ENCODE assay signal across 7 cellular contexts in the genomic region with DNA sequence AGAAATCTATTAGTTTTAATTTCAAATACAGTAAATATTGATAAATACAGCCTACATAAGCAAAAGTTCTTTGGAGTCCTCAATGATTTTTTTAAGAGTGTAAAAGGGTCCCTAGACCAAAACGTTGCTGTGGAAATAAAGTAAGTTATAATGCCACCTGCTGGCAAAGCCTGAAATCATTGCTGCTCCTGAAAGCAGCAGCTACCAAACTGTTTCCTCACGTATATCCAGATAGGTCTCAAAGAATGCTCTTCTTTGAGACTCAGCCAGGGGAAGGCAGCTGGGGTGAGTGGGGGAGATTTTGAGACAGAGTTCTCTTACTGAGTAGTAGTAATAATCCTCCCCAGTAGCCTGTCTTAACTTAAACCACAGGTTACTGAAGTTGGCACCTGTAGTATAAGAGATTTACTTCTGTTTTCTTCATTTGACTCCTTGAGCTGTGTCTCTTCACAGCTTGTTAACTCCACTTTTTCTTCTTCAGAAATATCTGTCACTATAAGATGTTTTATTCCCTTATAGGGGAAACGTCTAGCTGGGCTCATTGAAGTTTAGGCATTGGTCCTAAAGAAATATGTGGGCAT.
DNase-seq lines count a peak whose midpoint lies in the region; ATAC-seq and TF ChIP-seq lines count a peak whose summit lies in the region.

No MANE protein-coding gene starts in this region.

- H3K27me3 ChIP-seq in DND-41 (ENCODE audit: insufficient read depth, low read length, poor library complexity), result no peaks in the 10 kb centered on the region
- H3K27me3 ChIP-seq in H9 (ENCODE audit: insufficient read depth, low read length), result no peaks in the 10 kb centered on the region
- H3K27me3 ChIP-seq in right atrium auricular region, result no peaks in the 10 kb centered on the region

- peak; percentile 51 for DNase-seq in DND-41
- peak; percentile 54 for DNase-seq in H9
- DNase-seq in NCI-H526 (lab: John Stamatoyannopoulos, UW), result peak; percentile 28 to 75
- DNase-seq in activated naive CD8-positive, alpha-beta T cell treated with anti-CD3 and anti-CD28 coated beads for 36 hours, result peak; percentile 7
- no peak for DNase-seq in right atrium auricular region (ENCODE audit: low spot score)
- peak; percentile 16 to 19 for DNase-seq in stimulated activated CD4-positive, alpha-beta T cell treated with anti-CD3 and anti-CD28 coated beads, Interleukin-2, amount 100 ng/mL, for 48 hours
- no peak for DNase-seq in NOMO-1 treated with dmso at 0.1 percent for 144 hours (lab: John Stamatoyannopoulos, UW; ENCODE audit: unreplicated experiment)

- no peak overlapping the region for H2BK15ac ChIP-seq in H9 (ENCODE audit: low read depth, low read length)

- H3T11ph ChIP-seq in H9 (ENCODE audit: low read length), result no peak overlapping the region

- no peak overlapping the region for H4K91ac ChIP-seq in H9 (ENCODE audit: insufficient read length, low read depth, low read length)

- no CpG with 5 or more reads among the region's 3 CpGs for WGBS in H9 (ENCODE audit: extremely low coverage, insufficient read length, low lambda C conversion rate)

- H4K20me1 ChIP-seq in DND-41 (ENCODE audit: insufficient read depth, low read length), result no peaks in the 10 kb centered on the region
- H4K20me1 ChIP-seq in H9 (ENCODE audit: control insufficient read depth, insufficient read depth, insufficient read length), result no peaks in the 10 kb centered on the region

- no peak overlapping the region for H3K23ac ChIP-seq in H9 (ENCODE audit: insufficient read length, low read depth, low read length)

- no peak overlapping the region for H2BK12ac ChIP-seq in H9 (ENCODE audit: insufficient read length, low read depth, low read length)

- H3K56ac ChIP-seq in H9 (ENCODE audit: insufficient read length, low read depth, low read length), result no peak overlapping the region

- H3K9me3 Mint-ChIP-seq in H9, result no peaks in the 10 kb centered on the region
- H3K9me3 Mint-ChIP-seq in activated naive CD8-positive, alpha-beta T cell treated with anti-CD3 and anti-CD28 coated beads for 36 hours, result no peaks in the 10 kb centered on the region

- no peaks in the 10 kb centered on the region for H3K27me3 Mint-ChIP-seq in H9 (ENCODE audit: low read depth)
- no peaks in the 10 kb centered on the region for H3K27me3 Mint-ChIP-seq in activated naive CD8-positive, alpha-beta T cell treated with anti-CD3 and anti-CD28 coated beads for 36 hours

- H2AK5ac ChIP-seq in H9 (ENCODE audit: insufficient read length, low read length), result no peak overlapping the region

- H2AFZ ChIP-seq in DND-41 (ENCODE audit: low read depth, low read length) (no peak overlapping the region), H9 (ENCODE audit: low read length) (no peak overlapping the region)

- H3K23me2 ChIP-seq in H9 (ENCODE audit: insufficient read length, low read depth, low read length, poor library complexity, severe bottlenecking), result no peaks in the 10 kb centered on the region

- no peak overlapping the region for H3K4ac ChIP-seq in H9 (ENCODE audit: low read depth, low read length)

- ATAC-seq in DND-41 (ENCODE audit: insufficient read depth, low read depth), result peak; percentile 81

- H3K9me3 ChIP-seq in DND-41 (ENCODE audit: insufficient read depth, low read length, severe bottlenecking) (no peaks in the 10 kb centered on the region), H9 (ENCODE audit: control insufficient read depth, low read depth, low read length) (no peaks in the 10 kb centered on the region), right atrium auricular region (no peaks in the 10 kb centered on the region)

- peaks cover 0 to 12% (median 8%) of the 10 kb centered on the region in 3 experiments; a peak in 5 of 7 replicates for H3K36me3 Mint-ChIP-seq in H9 (ENCODE audit: insufficient read depth in 1 of 3, low read depth in 3 of 3)
- peaks cover 9% of the 10 kb centered on the region for H3K36me3 Mint-ChIP-seq in activated naive CD8-positive, alpha-beta T cell treated with anti-CD3 and anti-CD28 coated beads for 36 hours

- no peak overlapping the region for H3K4me2 ChIP-seq in DND-41 (ENCODE audit: insufficient read depth, low read length)
- no peak overlapping the region for H3K4me2 ChIP-seq in H9 (ENCODE audit: insufficient read depth, insufficient read length, low read length)

- no peak overlapping the region for H3K14ac ChIP-seq in H9 (ENCODE audit: insufficient read depth, low read length)

- no peaks in the 10 kb centered on the region for H3K79me1 ChIP-seq in H9 (ENCODE audit: insufficient read depth, low read depth, low read length, poor library complexity, severe bottlenecking)

- H3K4me1 ChIP-seq in DND-41 (ENCODE audit: insufficient read depth, low read length) (no peaks in the 10 kb centered on the region), H9 (ENCODE audit: insufficient read depth, low read length) (no peaks in the 10 kb centered on the region), right atrium auricular region (no peaks in the 10 kb centered on the region)

- no peak overlapping the region for H3K4me3 Mint-ChIP-seq in H9
- no peak overlapping the region for H3K4me3 Mint-ChIP-seq in activated naive CD8-positive, alpha-beta T cell treated with anti-CD3 and anti-CD28 coated beads for 36 hours

- TF ChIP-seq CTCF in DND-41 (IDR thresholded peaks at IDR 0.05; ENCODE audit: borderline replicate concordance, extremely low read depth, low read length, poor library complexity, severe bottlenecking) (peak; percentile 80), H9 (conservative IDR thresholded peaks at IDR 0.05) (peak; percentile 79), right atrium auricular region (IDR thresholded peaks at IDR 0.05) (peak; percentile 41 to 72)

- H4K8ac ChIP-seq in H9 (replicated peaks; ENCODE audit: insufficient read length, low read depth, low read length), result no peak overlapping the region

- H4K5ac ChIP-seq in H9 (ENCODE audit: insufficient read length, low read depth, low read length), result no peak overlapping the region

- no peak overlapping the region for H2BK20ac ChIP-seq in H9 (ENCODE audit: low read depth, low read length, poor library complexity, severe bottlenecking)

- H3K9ac ChIP-seq in DND-41 (ENCODE audit: low read depth, low read length) (no peak overlapping the region), H9 (ENCODE audit: extremely low read depth, insufficient read length, low read length) (no peak overlapping the region)

- no peak overlapping the region for H3K27ac Mint-ChIP-seq in H9
- no peak overlapping the region for H3K27ac Mint-ChIP-seq in activated naive CD8-positive, alpha-beta T cell treated with anti-CD3 and anti-CD28 coated beads for 36 hours

- no peak overlapping the region for H2BK5ac ChIP-seq in H9 (ENCODE audit: insufficient read length, low read length)

- no peak overlapping the region for H2BK120ac ChIP-seq in H9 (ENCODE audit: low read depth, low read length, poor library complexity, severe bottlenecking)

- no peaks in the 10 kb centered on the region for H3K4me1 Mint-ChIP-seq in H9
- peaks cover 2% of the 10 kb centered on the region for H3K4me1 Mint-ChIP-seq in activated naive CD8-positive, alpha-beta T cell treated with anti-CD3 and anti-CD28 coated beads for 36 hours

- H3K79me2 ChIP-seq in DND-41 (ENCODE audit: insufficient read depth, low read length) (no peaks in the 10 kb centered on the region), H9 (ENCODE audit: insufficient read depth, low read length) (no peaks in the 10 kb centered on the region)

- H3K36me3 ChIP-seq in DND-41 (ENCODE audit: insufficient read depth, low read length) (peaks cover 82% of the 10 kb centered on the region), right atrium auricular region (peaks cover 56% of the 10 kb centered on the region)

- H3K4me3 ChIP-seq in DND-41 (ENCODE audit: low read depth in 1 of 2, low read length in 2 of 2), result no peak overlapping the region
- H3K4me3 ChIP-seq in right atrium auricular region, result no peak overlapping the region

- H3K27ac ChIP-seq in DND-41 (ENCODE audit: low read length) (no peak overlapping the region), H9 (ENCODE audit: insufficient read length, low read depth, low read length) (no peak overlapping the region), right atrium auricular region (no peak overlapping the region)

- no peak overlapping the region for H3K18ac ChIP-seq in H9 (ENCODE audit: insufficient read length, low read depth, low read length)

Comparison
In these comparisons a context has a peak if more than half of its experiments do, and no peak if none do; other contexts are left out.
1. DNase-seq: peak in DND-41 (single experiment), H9 (single experiment), NCI-H526 (2 of 2), activated naive CD8-positive, alpha-beta T cell treated with anti-CD3 and anti-CD28 coated beads for 36 hours (single experiment) and stimulated activated CD4-positive, alpha-beta T cell treated with anti-CD3 and anti-CD28 coated beads, Interleukin-2, amount 100 ng/mL, for 48 hours (2 of 2); none in right atrium auricular region (single experiment) and NOMO-1 treated with dmso at 0.1 percent for 144 hours (single experiment).
2. Peak in every context shown above with its lines, with median percentiles within 50 percentile points of each other: CTCF ChIP-seq.